In genomic region chr17:77440571-77440981, GRCh38 we compare ENCODE assay signal across 1 cellular context.
TF ChIP-seq lines count a peak whose summit lies in the region.

No MANE protein-coding gene starts in this region.

TF ChIP-seq in SK-N-SH, 30 proteins besides CTCF, POLR2A, EP300 and RAD21 (continued from another document):
- TF ChIP-seq REST (IDR thresholded peaks at IDR 0.05; ENCODE audit: low read depth, low read length) = no peak
- TF ChIP-seq RFX5 (IDR thresholded peaks at IDR 0.05; ENCODE audit: low read length) = no peak
- no peak for TF ChIP-seq SIN3A (IDR thresholded peaks at IDR 0.05; ENCODE audit: borderline replicate concordance, low read depth, low read length)
- no peak for TF ChIP-seq MEF2A (IDR thresholded peaks at IDR 0.05; ENCODE audit: borderline replicate concordance, low read depth)
- TF ChIP-seq SMC3 (IDR thresholded peaks at IDR 0.05; ENCODE audit: low read depth, low read length) = no peak
- no peak for TF ChIP-seq MXI1 (IDR thresholded peaks at IDR 0.05; ENCODE audit: low read depth, low read length)
- TF ChIP-seq JUND (IDR thresholded peaks at IDR 0.05) = no peak
- TF ChIP-seq PBX3 (IDR thresholded peaks at IDR 0.05) = no peak
- TF ChIP-seq MAX (IDR thresholded peaks at IDR 0.05; ENCODE audit: low read depth) = no peak
- TF ChIP-seq ZBTB33 (IDR thresholded peaks at IDR 0.05; ENCODE audit: borderline replicate concordance, low read depth) = no peak
- no peak for TF ChIP-seq NFIC (IDR thresholded peaks at IDR 0.05; ENCODE audit: borderline replicate concordance)
- TF ChIP-seq TCF12 (IDR thresholded peaks at IDR 0.05) = no peak
- TF ChIP-seq TEAD4 (IDR thresholded peaks at IDR 0.05; ENCODE audit: borderline replicate concordance, insufficient read depth) = no peak
- no peak for TF ChIP-seq TAF1 (IDR thresholded peaks at IDR 0.05; ENCODE audit: borderline replicate concordance, low read depth, low read length)
